In genomic region chr1:118627435-118627834, GRCh38 we compare ENCODE assay signal across 22 cellular contexts.
"Had no signal": no experiment of that assay in that cellular context is flagged by ENCODE, and none has a peak within 500 bp of the region (broad histone marks: within the 10 kb centered on the region; RNA-seq: fewer than 3 reads in every experiment).

No MANE protein-coding gene starts in this region.

- H3K9me3 ChIP-seq: adrenal gland had no signal

- H3K36me3 ChIP-seq: adrenal gland, Peyer's patch had no signal

- H3K27ac ChIP-seq: adrenal gland, Peyer's patch, VCaP had no signal

- ATAC-seq: activated T-cell treated with anti-CD3 and anti-CD28 coated beads, Interleukin-2, amount 50 U/mL, for 4 hours had no signal

- H3K4me3 ChIP-seq: adrenal gland, Peyer's patch had no signal

- DNase-seq: activated CD4-positive, alpha-beta memory T cell treated with anti-CD3 and anti-CD28 coated beads for 36 hours; activated CD4-positive, alpha-beta T cell treated with anti-CD3 and anti-CD28 coated beads, Interleukin-2, amount 10 ng/mL, durations not matched to agents 7 days and 5 days; activated CD4-positive, CD25-positive, alpha-beta regulatory T cell; activated CD8-positive, alpha-beta memory T cell treated with anti-CD3 and anti-CD28 coated beads for 24 hours; activated gamma-delta T cell treated with Interleukin-2 at 50 U/mL for 16 hours; activated naive CD4-positive, alpha-beta T cell treated with anti-CD3 and anti-CD28 coated beads, Interleukin-2, amount 10 ng/mL, durations not matched to agents 7 days and 5 days; activated naive CD8-positive, alpha-beta T cell treated with anti-CD3 and anti-CD28 coated beads, Interleukin-2, amount 10 ng/mL, durations not matched to agents 7 days and 5 days; activated T-cell treated with anti-CD3 and anti-CD28 coated beads, Interleukin-2, amount 50 U/mL, for 4 hours; adrenal gland; anterior cingulate cortex; central memory CD4-positive, alpha-beta T cell; KG1; NCI-H1417 treated with DMSO at 0.1 percent for 48 hours; NCI-H1694; NCI-H2029; NCI-H2107; NCI-H510A; NCI-H526 treated with DMSO at 0.1 percent for 48 hours; Peyer's patch; SIG-M5; T-helper 1 cell had no signal

- H3K27me3 ChIP-seq: adrenal gland, Peyer's patch had no signal

- H3K4me1 ChIP-seq: adrenal gland, Peyer's patch had no signal
